In the genomic region with DNA sequence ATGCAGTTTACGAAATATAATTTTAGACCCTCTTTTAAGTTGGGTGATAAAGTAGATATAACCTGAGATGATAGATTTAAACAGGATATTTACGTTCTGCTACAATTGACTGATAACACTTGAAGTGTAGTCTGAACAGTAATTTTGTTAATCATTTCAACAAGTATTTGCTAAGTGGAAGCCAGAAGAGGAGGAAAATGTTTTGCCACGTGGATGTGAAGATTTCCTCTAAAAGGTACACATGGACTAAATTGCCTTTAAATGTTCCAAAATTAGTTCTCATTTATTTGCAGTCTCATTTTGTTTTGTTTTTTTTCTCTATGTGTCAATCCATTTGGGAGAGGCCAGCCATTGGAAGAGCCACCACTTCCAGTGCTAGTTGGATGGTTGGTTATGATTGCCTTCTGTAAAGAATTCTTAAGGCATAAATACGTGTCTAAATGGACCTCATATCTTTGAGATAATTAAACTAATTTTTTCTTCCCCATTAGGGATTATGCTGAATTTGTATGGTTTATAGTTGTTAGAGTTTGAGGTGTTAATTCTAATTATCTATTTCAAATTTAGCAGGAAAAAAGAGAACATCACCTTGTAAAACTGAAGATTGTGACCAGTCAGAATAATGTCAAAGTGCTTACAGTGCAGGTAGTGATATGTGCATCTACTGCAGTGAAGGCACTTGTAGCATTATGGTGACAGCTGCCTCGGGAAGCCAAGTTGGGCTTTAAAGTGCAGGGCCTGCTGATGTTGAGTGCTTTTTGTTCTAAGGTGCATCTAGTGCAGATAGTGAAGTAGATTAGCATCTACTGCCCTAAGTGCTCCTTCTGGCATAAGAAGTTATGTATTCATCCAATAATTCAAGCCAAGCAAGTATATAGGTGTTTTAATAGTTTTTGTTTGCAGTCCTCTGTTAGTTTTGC, we compare ENCODE assay signal across 10 cellular contexts. TPM values are rescaled to one million over a fixed set of nuclear protein-coding genes. Genes with fewer than 3 reads are reported as not detected.
DNase-seq lines count a peak whose midpoint lies in the region; ATAC-seq and TF ChIP-seq lines count a peak whose summit lies in the region.
"Had no signal": no experiment of that assay in that cellular context is flagged by ENCODE, and none has a peak within 500 bp of the region (broad histone marks: within the 10 kb centered on the region; RNA-seq: fewer than 3 reads in every experiment).

No MANE protein-coding gene starts in this region.

- H3K36me3 ChIP-seq in mucosa of descending colon (ENCODE audit: low read depth) = no peaks in the 10 kb centered on the region

- H3K9me3 ChIP-seq in mucosa of descending colon = no peaks in the 10 kb centered on the region

- no peak for DNase-seq in activated naive CD4-positive, alpha-beta T cell treated with anti-CD3 and anti-CD28 coated beads for 36 hours
- no peak for DNase-seq in activated naive CD4-positive, alpha-beta T cell (lab: John Stamatoyannopoulos, UW)
- DNase-seq in T-cell (no peak), fibroblast of the aortic adventitia (ENCODE audit: low read depth) (no peak), GM10266 (ENCODE audit: extremely low spot score) (no peak), mucosa of descending colon (no peak)
- DNase-seq in stimulated activated naive CD8-positive, alpha-beta T cell treated with anti-CD3 and anti-CD28 coated beads, Interleukin-15, amount 100 ng/mL, for 72 hours = no peak
- DNase-seq: DMS153, NCI-H2171 had no signal

- H3K27ac Mint-ChIP-seq in activated naive CD4-positive, alpha-beta T cell treated with anti-CD3 and anti-CD28 coated beads for 36 hours = peak overlapping the region; percentile 91
- no peak overlapping the region for H3K27ac Mint-ChIP-seq in T-cell
- peak overlapping the region in 1 of 2 donors; percentile 33 for H3K27ac Mint-ChIP-seq in stimulated activated naive CD8-positive, alpha-beta T cell treated with anti-CD3 and anti-CD28 coated beads, Interleukin-15, amount 100 ng/mL, for 72 hours

- CTCF ChIA-PET in activated naive CD4-positive, alpha-beta T cell treated with anti-CD3 and anti-CD28 coated beads for 36 hours (lab: Charles Lee) = interaction anchor here (1.2 to 1.3 kb wide), 3 partner anchors 10 to 43 kb away, joined by 4 to 10 read pairs (median 6); no protein-coding TSS in a partner anchor
- CTCF ChIA-PET in T-cell (lab: Charles Lee) = interaction anchor here in 1 of 2 donors (2.3 kb wide), 1 partner anchor 36 kb away, joined by 18 read pairs; no protein-coding TSS in a partner anchor

- peaks cover 59% of the 10 kb centered on the region for H3K36me3 Mint-ChIP-seq in activated naive CD4-positive, alpha-beta T cell treated with anti-CD3 and anti-CD28 coated beads for 36 hours (ENCODE audit: low read depth)
- H3K36me3 Mint-ChIP-seq in T-cell = peaks cover 49% of the 10 kb centered on the region

- H3K27me3 Mint-ChIP-seq in activated naive CD4-positive, alpha-beta T cell treated with anti-CD3 and anti-CD28 coated beads for 36 hours (ENCODE audit: low read depth) = no peaks in the 10 kb centered on the region
- H3K27me3 Mint-ChIP-seq in T-cell = no peaks in the 10 kb centered on the region
- H3K27me3 Mint-ChIP-seq in stimulated activated naive CD8-positive, alpha-beta T cell treated with anti-CD3 and anti-CD28 coated beads, Interleukin-15, amount 100 ng/mL, for 72 hours = no peaks in the 10 kb centered on the region

- TF ChIP-seq CTCF in fibroblast of the aortic adventitia (IDR thresholded peaks at IDR 0.05; ENCODE audit: insufficient read depth, low read length) (no peak), GM10266 (IDR thresholded peaks at IDR 0.05; ENCODE audit: control insufficient read depth, insufficient read depth, low read depth, missing control alignments) (no peak), mucosa of descending colon (IDR thresholded peaks at IDR 0.05) (no peak)

- intact Hi-C loops in activated naive CD4-positive, alpha-beta T cell treated with anti-CD3 and anti-CD28 coated beads for 36 hours (cut with micrococcal nuclease) = loop anchor here (1.0 kb wide), 3 partner anchors 19 to 216 kb away; no protein-coding TSS in a partner anchor
- intact Hi-C loops in mucosa of descending colon (cut with DNase I, micrococcal nuclease) = no loop called here

- H3K4me3 Mint-ChIP-seq in activated naive CD4-positive, alpha-beta T cell treated with anti-CD3 and anti-CD28 coated beads for 36 hours = peak overlapping the region; percentile 95
- H3K4me3 Mint-ChIP-seq in T-cell = peak overlapping the region in 2 of 3 donors; percentile 87 to 89
- H3K4me3 Mint-ChIP-seq in stimulated activated naive CD8-positive, alpha-beta T cell treated with anti-CD3 and anti-CD28 coated beads, Interleukin-15, amount 100 ng/mL, for 72 hours = peak overlapping the region; percentile 95 to 96

- peaks cover 10% of the 10 kb centered on the region for H3K4me1 ChIP-seq in mucosa of descending colon (ENCODE audit: low read depth)

- ATAC-seq in T-cell (replicated peaks in 1 of 4) (no peak), HG03045 (IDR thresholded peaks at IDR 0.05; ENCODE audit: unreplicated experiment) (no peak), mucosa of descending colon (no peak)
- no peak for ATAC-seq in stimulated activated naive CD8-positive, alpha-beta T cell treated with anti-CD3 and anti-CD28 coated beads, Interleukin-15, amount 100 ng/mL, for 72 hours

- H3K4me1 Mint-ChIP-seq in activated naive CD4-positive, alpha-beta T cell treated with anti-CD3 and anti-CD28 coated beads for 36 hours (ENCODE audit: low read depth) = peaks cover 48% of the 10 kb centered on the region
- peaks cover 37 to 47% (median 46%) of the 10 kb centered on the region in 3 donors for H3K4me1 Mint-ChIP-seq in T-cell
- H3K4me1 Mint-ChIP-seq in stimulated activated naive CD8-positive, alpha-beta T cell treated with anti-CD3 and anti-CD28 coated beads, Interleukin-15, amount 100 ng/mL, for 72 hours = peaks cover 39% of the 10 kb centered on the region

- no peaks in the 10 kb centered on the region for H3K9me3 Mint-ChIP-seq in activated naive CD4-positive, alpha-beta T cell treated with anti-CD3 and anti-CD28 coated beads for 36 hours
- no peaks in the 10 kb centered on the region for H3K9me3 Mint-ChIP-seq in T-cell
- H3K9me3 Mint-ChIP-seq in stimulated activated naive CD8-positive, alpha-beta T cell treated with anti-CD3 and anti-CD28 coated beads, Interleukin-15, amount 100 ng/mL, for 72 hours = no peaks in the 10 kb centered on the region

- H3K4me3 ChIP-seq in fibroblast of the aortic adventitia (ENCODE audit: low read depth, low read length) (peak overlapping the region; percentile 75), mucosa of descending colon (no peak overlapping the region)

- POLR2A ChIA-PET in T-cell (lab: Charles Lee) = no interaction called here

RNA-seq across cellular contexts. Expression of a gene that starts 2.8 kb away (rescaled TPM):
- 10 to 100 TPM; 11.7 to 12.9 TPM for total RNA-seq in activated naive CD4-positive, alpha-beta T cell treated with anti-CD3 and anti-CD28 coated beads for 36 hours
- total RNA-seq in T-cell (10 to 100 TPM in 4 of 5 donors, 1 to 10 TPM in 1; 9.4 to 15.1 (median 11.2) TPM), fibroblast of the aortic adventitia (ENCODE audit: low replicate concordance) (4.7 and 8.8 TPM in 2 replicates), mucosa of descending colon (1 to 10 TPM; 4.1 to 6.1 (median 5.3) TPM)

RNA-seq across cellular contexts. Expression of a gene that starts 48.2 kb away (rescaled TPM):
- under 1 TPM; 0.38 to 0.40 TPM for total RNA-seq in activated naive CD4-positive, alpha-beta T cell treated with anti-CD3 and anti-CD28 coated beads for 36 hours
- total RNA-seq in T-cell (under 1 TPM; 0.12 to 0.39 (median 0.26) TPM), fibroblast of the aortic adventitia (ENCODE audit: low replicate concordance) (0.18 TPM in 1 of 2 replicates, not detected in the other), mucosa of descending colon (1 to 10 TPM in 1 of 3 donors, under 1 TPM in 1, not detected in 1; 0.51 to 1.2 TPM)
